ENCODE assay signal across 8 cellular contexts in genomic region chr3:190169877-190170276, GRCh38. TPM values are rescaled to one million over a fixed set of nuclear protein-coding genes. Genes with fewer than 3 reads are reported as not detected.
DNase-seq lines count a peak whose midpoint lies in the region; ATAC-seq, FAIRE-seq and TF ChIP-seq lines count a peak whose summit lies in the region.

No MANE protein-coding gene starts in this region.

- no peaks in the 10 kb centered on the region for H3K36me3 Mint-ChIP-seq in activated T-cell treated with anti-CD3 and anti-CD28 coated beads, Interleukin-2, amount 50 U/mL, for 72 hours (ENCODE audit: insufficient read depth in 2 of 2)

- H3K4me3 ChIP-seq in OCI-LY3 (ENCODE audit: low read length) = peak overlapping the region; percentile 69
- no peak overlapping the region for H3K4me3 ChIP-seq in small intestine (ENCODE audit: low read depth in 1 of 2, low read length in 2 of 2)
- H3K4me3 ChIP-seq in vagina = no peak overlapping the region

- no peak for FAIRE-seq in small intestine (lab: Jason Lieb, UNC)

- no peaks in the 10 kb centered on the region for H3K36me3 ChIP-seq in OCI-LY3 (replicated peaks; ENCODE audit: low read depth, low read length)
- H3K36me3 ChIP-seq in small intestine (ENCODE audit: control insufficient read depth in 2 of 2, insufficient read depth in 2 of 2, low read length in 2 of 2) = no peaks in the 10 kb centered on the region
- H3K36me3 ChIP-seq in vagina = no peaks in the 10 kb centered on the region

- TF ChIP-seq CTCF in OCI-LY3 (IDR thresholded peaks at IDR 0.05; ENCODE audit: low read depth, low read length) (no peak), vagina (IDR thresholded peaks at IDR 0.05) (no peak)

- peak overlapping the region; percentile 60 for H2AFZ ChIP-seq in OCI-LY3 (ENCODE audit: low read depth, low read length)

- TF ChIP-seq POLR2A in vagina (IDR thresholded peaks at IDR 0.05) = no peak

- no peaks in the 10 kb centered on the region for H4K20me1 ChIP-seq in OCI-LY3 (ENCODE audit: insufficient read depth, low read length)

- H3K27me3 Mint-ChIP-seq in activated T-cell treated with anti-CD3 and anti-CD28 coated beads, Interleukin-2, amount 50 U/mL, for 72 hours (ENCODE audit: low read depth) = no peaks in the 10 kb centered on the region

- no peak for DNase-seq in activated T-cell treated with anti-CD3 and anti-CD28 coated beads, Interleukin-2, amount 50 U/mL, for 72 hours
- no peak for DNase-seq in activated T-cell treated with anti-CD3 and anti-CD28 coated beads, Interleukin-2, amount 50 U/mL, for 48 hours
- DNase-seq in small intestine (peak; percentile 5), vagina (ENCODE audit: extremely low spot score in 2 of 2) (no peak), KBM-7 (no peak), NCI-H774 (lab: John Stamatoyannopoulos, UW) (no peak)

- in situ Hi-C loops in KBM-7 (cut with MboI; ENCODE audit: low pct_unique_long_range_greater_than_20kb, low sequenced_read_pairs) = no loop called here

- H3K4me1 Mint-ChIP-seq in activated T-cell treated with anti-CD3 and anti-CD28 coated beads, Interleukin-2, amount 50 U/mL, for 72 hours (ENCODE audit: low read depth) = peaks cover 8% of the 10 kb centered on the region

- whole genome bisulfite sequencing in small intestine, 3 donors = 16 to 48% (median 31%) methylated on average over 2 of the region's 2 CpGs

- H3K27ac Mint-ChIP-seq in activated T-cell treated with anti-CD3 and anti-CD28 coated beads, Interleukin-2, amount 50 U/mL, for 72 hours = peak overlapping the region; percentile 88

- no peaks in the 10 kb centered on the region for H3K79me2 ChIP-seq in OCI-LY3 (ENCODE audit: low read length)

- no peaks in the 10 kb centered on the region for H3K9me3 Mint-ChIP-seq in activated T-cell treated with anti-CD3 and anti-CD28 coated beads, Interleukin-2, amount 50 U/mL, for 72 hours

- intact Hi-C loops in vagina (cut with DNase I) = no loop called here

- 0 out of 2 replicates have a peak overlapping the region, but pooled peaks have one; percentile 12 for H3K9ac ChIP-seq in OCI-LY3 (ENCODE audit: low read length)

- peak overlapping the region; percentile 75 for H3K4me2 ChIP-seq in OCI-LY3 (ENCODE audit: low read length)

- no peaks in the 10 kb centered on the region for H3K9me3 ChIP-seq in OCI-LY3 (ENCODE audit: insufficient read depth, low read length)
- H3K9me3 ChIP-seq in small intestine (ENCODE audit: control insufficient read depth, low read depth) = no peaks in the 10 kb centered on the region
- no peaks in the 10 kb centered on the region for H3K9me3 ChIP-seq in vagina

- no peaks in the 10 kb centered on the region for H3K27me3 ChIP-seq in OCI-LY3 (ENCODE audit: low read depth, low read length)
- no peaks in the 10 kb centered on the region for H3K27me3 ChIP-seq in small intestine (ENCODE audit: control insufficient read depth in 2 of 2, insufficient read depth in 2 of 2, low read length in 2 of 2)
- H3K27me3 ChIP-seq in vagina = no peaks in the 10 kb centered on the region

- peaks cover 25% of the 10 kb centered on the region for H3K4me1 ChIP-seq in OCI-LY3 (ENCODE audit: low read length)
- no peaks in the 10 kb centered on the region for H3K4me1 ChIP-seq in small intestine (ENCODE audit: control insufficient read depth in 2 of 2, insufficient read depth in 1 of 2, low read depth in 1 of 2, low read length in 1 of 2)
- no peaks in the 10 kb centered on the region for H3K4me1 ChIP-seq in vagina

- H3K4me3 Mint-ChIP-seq in activated T-cell treated with anti-CD3 and anti-CD28 coated beads, Interleukin-2, amount 50 U/mL, for 72 hours = peak overlapping the region; percentile 18 to 80

- H3K27ac ChIP-seq in OCI-LY3 (ENCODE audit: low read length) (no peak overlapping the region), small intestine (ENCODE audit: low read depth in 1 of 2, low read length in 1 of 2) (no peak overlapping the region), vagina (no peak overlapping the region)

- ATAC-seq in activated T-cell treated with anti-CD3 and anti-CD28 coated beads, Interleukin-2, amount 50 U/mL, for 72 hours (replicated peaks in 1 of 2) = peak in 1 of 2 donors; percentile 50
- peak; percentile 80 for ATAC-seq in HG02798 (IDR thresholded peaks at IDR 0.05; ENCODE audit: poor library complexity, unreplicated experiment)

RNA-seq across cellular contexts. Expression of gene P3H2, which starts 49.2 kb away (rescaled TPM):
- not detected for total RNA-seq in activated T-cell treated with anti-CD3 and anti-CD28 coated beads, Interleukin-2, amount 50 U/mL, for 72 hours
- polyA plus RNA-seq in small intestine = 1 to 10 TPM in 1 of 3 donors, under 1 TPM in 2; 0.22 to 1.7 (median 0.27) TPM
- total RNA-seq in vagina = 41.7 TPM

Comparison
In these comparisons a context has a peak if more than half of its experiments do, and no peak if none do; other contexts are left out.
1. RNA of gene P3H2, which starts 49.2 kb away (total RNA-seq): 41.7 TPM in vagina (single experiment); not detected in activated T-cell treated with anti-CD3 and anti-CD28 coated beads, Interleukin-2, amount 50 U/mL, for 72 hours; every median in the first group is over 10 times any median in the second.